Comparison of ENCODE assay signal across 11 cellular contexts in the genomic region with DNA sequence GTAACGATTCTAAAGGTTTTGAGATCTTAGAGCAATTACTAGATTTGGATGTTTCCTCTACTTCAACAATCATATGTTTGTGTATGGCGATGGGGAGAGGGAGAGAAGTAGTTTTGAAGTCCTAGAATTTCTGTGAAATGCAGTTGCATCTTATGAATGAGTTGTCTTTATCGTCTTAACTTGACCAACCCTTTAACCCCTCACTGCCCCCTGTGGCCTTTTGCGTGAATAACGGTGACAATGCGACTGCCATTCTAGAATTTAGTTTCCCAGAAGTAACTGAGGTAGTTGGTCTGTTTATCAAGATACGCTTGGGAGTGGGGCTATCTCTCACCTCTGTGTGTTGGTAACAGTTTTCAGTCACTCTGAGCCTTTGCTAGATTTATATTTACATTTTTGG.
DNase-seq lines count a peak whose midpoint lies in the region; ATAC-seq and TF ChIP-seq lines count a peak whose summit lies in the region.
"Had no signal": no experiment of that assay in that cellular context is flagged by ENCODE, and none has a peak within 500 bp of the region (broad histone marks: within the 10 kb centered on the region; RNA-seq: fewer than 3 reads in every experiment).

No MANE protein-coding gene starts in this region.

- no peak overlapping the region for H3K27ac Mint-ChIP-seq in WTC11

- peaks cover 5% of the 10 kb centered on the region; the same call in 1 of the 2 replicates for H3K4me1 Mint-ChIP-seq in WTC11

- no peaks in the 10 kb centered on the region for H3K9me3 ChIP-seq in upper lobe of left lung
- no peaks in the 10 kb centered on the region for H3K9me3 ChIP-seq in thyroid gland
- H3K9me3 ChIP-seq: left ventricle myocardium inferior, SJSA1 had no signal

- H3K4me1 ChIP-seq in upper lobe of left lung (no peaks in the 10 kb centered on the region), thyroid gland (no peaks in the 10 kb centered on the region)
- H3K4me1 ChIP-seq: SJSA1 had no signal

- DNase-seq in HT1080 (ENCODE audit: low read depth) (peak; percentile 13), WTC11 (ENCODE audit: low spot score) (peak; percentile 42), upper lobe of left lung (no peak), thyroid gland (no peak)
- DNase-seq: left ventricle myocardium inferior, NCI-H1694 had no signal

- H3K27me3 ChIP-seq in upper lobe of left lung (no peaks in the 10 kb centered on the region), thyroid gland (no peaks in the 10 kb centered on the region)
- H3K27me3 ChIP-seq: SJSA1 had no signal

- intact Hi-C loops in thyroid gland (cut with DNase I): no loop called here

- H3K27ac ChIP-seq in C4-2B: no peak overlapping the region
- no peak overlapping the region for H3K27ac ChIP-seq in upper lobe of left lung
- no peak overlapping the region for H3K27ac ChIP-seq in thyroid gland
- H3K27ac ChIP-seq: left ventricle myocardium inferior, SJSA1 had no signal

- no peaks in the 10 kb centered on the region for H3K27me3 Mint-ChIP-seq in WTC11 (ENCODE audit: low read depth)

- CTCF ChIA-PET in WTC11 (lab: Charles Lee): interaction anchor here (0.7 to 1.1 kb wide), 2 partner anchors 13 to 34 kb away, joined by 3 to 5 read pairs; no protein-coding TSS in a partner anchor

- H3K36me3 ChIP-seq in upper lobe of left lung (no peaks in the 10 kb centered on the region), thyroid gland (no peaks in the 10 kb centered on the region)
- H3K36me3 ChIP-seq: left ventricle myocardium inferior, SJSA1 had no signal

- no peak for TF ChIP-seq EP300 in upper lobe of left lung (IDR thresholded peaks at IDR 0.05)

- H3K36me3 Mint-ChIP-seq in WTC11: no peaks in the 10 kb centered on the region

- POLR2A ChIA-PET in WTC11 (lab: Charles Lee): interaction anchor here (0.6 kb wide), 2 partner anchors 15 to 355 kb away, joined by 3 to 4 read pairs; no protein-coding TSS in a partner anchor

- no peaks in the 10 kb centered on the region for H3K9me3 Mint-ChIP-seq in WTC11

- 86 to 89% methylated on average over 7 of the region's 7 CpGs for WGBS in upper lobe of left lung, 2 donors
- WGBS in thyroid gland, 2 donors: 83 to 85% methylated on average over 7 of the region's 7 CpGs

- TF ChIP-seq CTCF in C4-2B (conservative IDR thresholded peaks at IDR 0.05): peak; percentile 60
- TF ChIP-seq CTCF in WTC11 (IDR thresholded peaks at IDR 0.05): no peak
- TF ChIP-seq CTCF in upper lobe of left lung (IDR thresholded peaks at IDR 0.05): no peak
- TF ChIP-seq CTCF in thyroid gland (IDR thresholded peaks at IDR 0.05): no peak

- H3K4me3 Mint-ChIP-seq in WTC11: no peak overlapping the region

- ATAC-seq in GM18505 (IDR thresholded peaks at IDR 0.05; ENCODE audit: unreplicated experiment) (peak; percentile 78), WTC11 (peak; percentile 86), upper lobe of left lung (ENCODE audit: low FRiP score in 2 of 2) (no peak), HG03521 (IDR thresholded peaks at IDR 0.05; ENCODE audit: unreplicated experiment) (no peak), GM21360 (IDR thresholded peaks at IDR 0.05; ENCODE audit: unreplicated experiment) (no peak)

- no peak for TF ChIP-seq POLR2A in GM18505 (IDR thresholded peaks at IDR 0.05; ENCODE audit: borderline replicate concordance, extremely low read depth, insufficient read depth, insufficient read length)
- no peak for TF ChIP-seq POLR2A in upper lobe of left lung (IDR thresholded peaks at IDR 0.05)
- TF ChIP-seq POLR2A in thyroid gland (IDR thresholded peaks at IDR 0.05): no peak

- H3K4me3 ChIP-seq in upper lobe of left lung: no peak overlapping the region
- H3K4me3 ChIP-seq in thyroid gland (replicated peaks in 1 of 3): no peak overlapping the region
- H3K4me3 ChIP-seq: left ventricle myocardium inferior, SJSA1 had no signal

TF ChIP-seq in WTC11, 78 proteins besides CTCF, POLR2A, EP300 and RAD21:
- no peak for TF ChIP-seq EMX1 (CRISPR knock-in tag; IDR thresholded peaks at IDR 0.05)
- TF ChIP-seq, protein P1, sequence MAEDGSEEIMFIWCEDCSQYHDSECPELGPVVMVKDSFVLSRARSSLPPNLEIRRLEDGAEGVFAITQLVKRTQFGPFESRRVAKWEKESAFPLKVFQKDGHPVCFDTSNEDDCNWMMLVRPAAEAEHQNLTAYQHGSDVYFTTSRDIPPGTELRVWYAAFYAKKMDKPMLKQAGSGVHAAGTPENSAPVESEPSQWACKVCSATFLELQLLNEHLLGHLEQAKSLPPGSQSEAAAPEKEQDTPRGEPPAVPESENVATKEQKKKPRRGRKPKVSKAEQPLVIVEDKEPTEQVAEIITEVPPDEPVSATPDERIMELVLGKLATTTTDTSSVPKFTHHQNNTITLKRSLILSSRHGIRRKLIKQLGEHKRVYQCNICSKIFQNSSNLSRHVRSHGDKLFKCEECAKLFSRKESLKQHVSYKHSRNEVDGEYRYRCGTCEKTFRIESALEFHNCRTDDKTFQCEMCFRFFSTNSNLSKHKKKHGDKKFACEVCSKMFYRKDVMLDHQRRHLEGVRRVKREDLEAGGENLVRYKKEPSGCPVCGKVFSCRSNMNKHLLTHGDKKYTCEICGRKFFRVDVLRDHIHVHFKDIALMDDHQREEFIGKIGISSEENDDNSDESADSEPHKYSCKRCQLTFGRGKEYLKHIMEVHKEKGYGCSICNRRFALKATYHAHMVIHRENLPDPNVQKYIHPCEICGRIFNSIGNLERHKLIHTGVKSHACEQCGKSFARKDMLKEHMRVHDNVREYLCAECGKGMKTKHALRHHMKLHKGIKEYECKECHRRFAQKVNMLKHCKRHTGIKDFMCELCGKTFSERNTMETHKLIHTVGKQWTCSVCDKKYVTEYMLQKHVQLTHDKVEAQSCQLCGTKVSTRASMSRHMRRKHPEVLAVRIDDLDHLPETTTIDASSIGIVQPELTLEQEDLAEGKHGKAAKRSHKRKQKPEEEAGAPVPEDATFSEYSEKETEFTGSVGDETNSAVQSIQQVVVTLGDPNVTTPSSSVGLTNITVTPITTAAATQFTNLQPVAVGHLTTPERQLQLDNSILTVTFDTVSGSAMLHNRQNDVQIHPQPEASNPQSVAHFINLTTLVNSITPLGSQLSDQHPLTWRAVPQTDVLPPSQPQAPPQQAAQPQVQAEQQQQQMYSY (CRISPR knock-in tag; IDR thresholded peaks at IDR 0.05): no peak
- TF ChIP-seq, protein P2, sequence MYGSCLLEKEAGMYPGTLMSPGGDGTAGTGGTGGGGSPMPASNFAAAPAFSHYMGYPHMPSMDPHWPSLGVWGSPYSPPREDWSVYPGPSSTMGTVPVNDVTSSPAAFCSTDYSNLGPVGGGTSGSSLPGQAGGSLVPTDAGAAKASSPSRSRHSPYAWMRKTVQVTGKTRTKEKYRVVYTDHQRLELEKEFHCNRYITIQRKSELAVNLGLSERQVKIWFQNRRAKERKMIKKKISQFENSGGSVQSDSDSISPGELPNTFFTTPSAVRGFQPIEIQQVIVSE (CRISPR knock-in tag; IDR thresholded peaks at IDR 0.05; ENCODE audit: borderline replicate concordance): no peak
- TF ChIP-seq ZNF671 (CRISPR knock-in tag; IDR thresholded peaks at IDR 0.05): no peak
- no peak for TF ChIP-seq E2F1 (CRISPR knock-in tag; IDR thresholded peaks at IDR 0.05)

Comparison
In these comparisons a context has a peak if more than half of its experiments do, and no peak if none do; other contexts are left out.
1. ATAC-seq: peak in GM18505 (single experiment) and WTC11 (single experiment); none in upper lobe of left lung (0 of 2), HG03521 (single experiment) and GM21360 (single experiment).
2. DNase-seq: peak in HT1080 (single experiment) and WTC11 (single experiment); none in upper lobe of left lung (0 of 2) and thyroid gland (0 of 2).